In genomic region chr14:99838555-99839193, GRCh38 we compare ENCODE assay signal across 1 cellular context.
A peak's percentile ranks its signal among the peaks of the same experiment; 100 is the strongest.
TF ChIP-seq lines count a peak whose summit lies in the region.

No MANE protein-coding gene starts in this region.

TF ChIP-seq in HEK293, 187 proteins besides CTCF, POLR2A, EP300 and RAD21 (continued from another document):
- TF ChIP-seq TCF7L2 (IDR thresholded peaks at IDR 0.05; ENCODE audit: borderline replicate concordance, low read depth, low read length): 0 out of 2 replicates have a peak, but pooled peaks have one; percentile 17
- TF ChIP-seq HOXC10 (CRISPR knock-in tag; IDR thresholded peaks at IDR 0.05): no peak
